In genomic region chr10:123323884-123324283, GRCh38 we compare ENCODE assay signal across 16 cellular contexts.
DNase-seq lines count a peak whose midpoint lies in the region; ATAC-seq lines count a peak whose summit lies in the region.
"Had no signal": no experiment of that assay in that cellular context is flagged by ENCODE, and none has a peak within 500 bp of the region (broad histone marks: within the 10 kb centered on the region; RNA-seq: fewer than 3 reads in every experiment).

No MANE protein-coding gene starts in this region.

- peaks cover 4% of the 10 kb centered on the region for H3K27me3 Mint-ChIP-seq in activated naive CD8-positive, alpha-beta T cell treated with anti-CD3 and anti-CD28 coated beads, Interleukin-2, amount 50 U/mL, for 24 hours
- H3K27me3 Mint-ChIP-seq in activated naive CD8-positive, alpha-beta T cell treated with anti-CD3 and anti-CD28 coated beads for 36 hours: no peaks in the 10 kb centered on the region
- H3K27me3 Mint-ChIP-seq in stimulated activated naive B cell treated with anti-CD40 and anti-IgM and Interleukin-4, amounts not matched to agents 10 μg/mL and 1 μg/mL and 100 μg/mL, for 72 hours: peaks cover 5 to 39% of the 10 kb centered on the region in 2 donors
- H3K27me3 Mint-ChIP-seq: IgD-negative memory B cell had no signal

- peaks cover 6% of the 10 kb centered on the region for H3K36me3 Mint-ChIP-seq in activated naive CD8-positive, alpha-beta T cell treated with anti-CD3 and anti-CD28 coated beads, Interleukin-2, amount 50 U/mL, for 24 hours (ENCODE audit: low read depth)
- H3K36me3 Mint-ChIP-seq in activated naive CD8-positive, alpha-beta T cell treated with anti-CD3 and anti-CD28 coated beads for 36 hours: peaks cover 7% of the 10 kb centered on the region
- H3K36me3 Mint-ChIP-seq in stimulated activated naive B cell treated with anti-CD40 and anti-IgM and Interleukin-4, amounts not matched to agents 10 μg/mL and 1 μg/mL and 100 μg/mL, for 72 hours: peaks cover 6 to 22% of the 10 kb centered on the region in 2 donors
- H3K36me3 Mint-ChIP-seq: IgD-negative memory B cell had no signal

- ATAC-seq in activated naive CD8-positive, alpha-beta T cell treated with anti-CD3 and anti-CD28 coated beads, Interleukin-2, amount 50 U/mL, for 24 hours: peak; percentile 83
- ATAC-seq in HG03432 (IDR thresholded peaks at IDR 0.05; ENCODE audit: unreplicated experiment) (peak; percentile 26), HG03045 (IDR thresholded peaks at IDR 0.05; ENCODE audit: unreplicated experiment) (no peak)
- ATAC-seq in stimulated activated naive B cell treated with anti-CD40 and anti-IgM and Interleukin-4, amounts not matched to agents 10 μg/mL and 1 μg/mL and 100 μg/mL, for 72 hours (replicated peaks): peak; percentile 64 to 71
- ATAC-seq: HCT116, Right ventricle myocardium inferior had no signal

- peak overlapping the region; percentile 69 for H3K27ac Mint-ChIP-seq in activated naive CD8-positive, alpha-beta T cell treated with anti-CD3 and anti-CD28 coated beads, Interleukin-2, amount 50 U/mL, for 24 hours
- H3K27ac Mint-ChIP-seq in activated naive CD8-positive, alpha-beta T cell treated with anti-CD3 and anti-CD28 coated beads for 36 hours: no peak overlapping the region
- no peak overlapping the region for H3K27ac Mint-ChIP-seq in stimulated activated naive B cell treated with anti-CD40 and anti-IgM and Interleukin-4, amounts not matched to agents 10 μg/mL and 1 μg/mL and 100 μg/mL, for 72 hours
- H3K27ac Mint-ChIP-seq: IgD-negative memory B cell had no signal

- no peak for DNase-seq in activated naive CD8-positive, alpha-beta T cell treated with anti-CD3 and anti-CD28 coated beads, Interleukin-2, amount 50 U/mL, for 24 hours
- DNase-seq in activated naive CD8-positive, alpha-beta T cell treated with anti-CD3 and anti-CD28 coated beads for 36 hours: no peak
- no peak for DNase-seq in stimulated activated naive B cell treated with anti-CD40 and anti-IgM and Interleukin-4, amounts not matched to agents 10 μg/mL and 1 μg/mL and 100 μg/mL, for 72 hours
- no peak for DNase-seq in NCI-H1048 (lab: John Stamatoyannopoulos, UW)
- no peak for DNase-seq in foreskin melanocyte
- DNase-seq: BE2C, DMS79, NCI-H1694 treated with DMSO at 0.1 percent for 48 hours, NCI-H2081 treated with DMSO at 0.1 percent for 48 hours, NCI-H2171 treated with DMSO at 0.1 percent for 48 hours, NCI-H526 had no signal

- H3K4me3 Mint-ChIP-seq in activated naive CD8-positive, alpha-beta T cell treated with anti-CD3 and anti-CD28 coated beads, Interleukin-2, amount 50 U/mL, for 24 hours: no peak overlapping the region
- H3K4me3 Mint-ChIP-seq in activated naive CD8-positive, alpha-beta T cell treated with anti-CD3 and anti-CD28 coated beads for 36 hours: no peak overlapping the region
- no peak overlapping the region for H3K4me3 Mint-ChIP-seq in stimulated activated naive B cell treated with anti-CD40 and anti-IgM and Interleukin-4, amounts not matched to agents 10 μg/mL and 1 μg/mL and 100 μg/mL, for 72 hours
- H3K4me3 Mint-ChIP-seq: IgD-negative memory B cell had no signal

- H3K4me1 Mint-ChIP-seq in activated naive CD8-positive, alpha-beta T cell treated with anti-CD3 and anti-CD28 coated beads, Interleukin-2, amount 50 U/mL, for 24 hours: peaks cover 23% of the 10 kb centered on the region
- peaks cover 7% of the 10 kb centered on the region for H3K4me1 Mint-ChIP-seq in activated naive CD8-positive, alpha-beta T cell treated with anti-CD3 and anti-CD28 coated beads for 36 hours
- H3K4me1 Mint-ChIP-seq in stimulated activated naive B cell treated with anti-CD40 and anti-IgM and Interleukin-4, amounts not matched to agents 10 μg/mL and 1 μg/mL and 100 μg/mL, for 72 hours: no peaks in the 10 kb centered on the region

- H3K9me3 Mint-ChIP-seq in activated naive CD8-positive, alpha-beta T cell treated with anti-CD3 and anti-CD28 coated beads, Interleukin-2, amount 50 U/mL, for 24 hours: peaks cover 11% of the 10 kb centered on the region
- peaks cover 8% of the 10 kb centered on the region for H3K9me3 Mint-ChIP-seq in activated naive CD8-positive, alpha-beta T cell treated with anti-CD3 and anti-CD28 coated beads for 36 hours
- H3K9me3 Mint-ChIP-seq in stimulated activated naive B cell treated with anti-CD40 and anti-IgM and Interleukin-4, amounts not matched to agents 10 μg/mL and 1 μg/mL and 100 μg/mL, for 72 hours: peaks cover 4 to 16% of the 10 kb centered on the region in 2 donors
